In genomic region chr3:152272771-152273242, GRCh38 we compare ENCODE assay signal across 9 cellular contexts. TPM values are rescaled to one million over a fixed set of nuclear protein-coding genes. Genes with fewer than 3 reads are reported as not detected.
DNase-seq lines count a peak whose midpoint lies in the region; ATAC-seq, FAIRE-seq and TF ChIP-seq lines count a peak whose summit lies in the region.
"Had no signal": no experiment of that assay in that cellular context is flagged by ENCODE, and none has a peak within 500 bp of the region (broad histone marks: within the 10 kb centered on the region; RNA-seq: fewer than 3 reads in every experiment).

No MANE protein-coding gene starts in this region.

- in situ Hi-C loops in GM12878 (cut with MboI): no loop called here

- SMC1A ChIA-PET in GM12878 (lab: Charles Lee; ENCODE audit: uncharacterized antibody, unreplicated experiment): interaction anchor here (0.6 to 11.1 kb wide), 25 partner anchors 8 to 199 kb away, joined by 3 to 83 read pairs (median 6); no protein-coding TSS in a partner anchor

- peaks cover 98% of the 10 kb centered on the region for H3K79me2 ChIP-seq in GM12878 (ENCODE audit: control insufficient read depth, insufficient read depth, low read length)

- no peaks in the 10 kb centered on the region for H3K27me3 Mint-ChIP-seq in CD4-positive, alpha-beta memory T cell

- no peaks in the 10 kb centered on the region for H4K20me1 ChIP-seq in GM12878 (ENCODE audit: control insufficient read depth, insufficient read depth)

- peak overlapping the region; percentile 80 to 100 (median 90) for H3K27ac Mint-ChIP-seq in CD4-positive, alpha-beta memory T cell

- peak overlapping the region; percentile 90 for H3K4me2 ChIP-seq in GM12878 (ENCODE audit: control insufficient read depth, insufficient read depth)

- no peak for TF ChIP-seq POLR2A in GM12878 (IDR thresholded peaks at IDR 0.05; ENCODE audit: low read depth, low read length)

- H3K4me1 Mint-ChIP-seq in CD4-positive, alpha-beta memory T cell: peaks cover 37 to 75% (median 50%) of the 10 kb centered on the region in 4 donors

- H3K36me3 ChIP-seq in CD4-positive, alpha-beta memory T cell (ENCODE audit: insufficient read depth, low read length): no peaks in the 10 kb centered on the region
- H3K36me3 ChIP-seq in GM12878 (ENCODE audit: control insufficient read depth in 2 of 2, insufficient read depth in 2 of 2, low read length in 1 of 2): 0 out of 4 replicates have a peak, but pooled peaks cover 0 to 3% of the 10 kb centered on the region in 2 experiments
- no peaks in the 10 kb centered on the region for H3K36me3 ChIP-seq in neutrophil
- H3K36me3 ChIP-seq: HAP-1 had no signal

- CTCF ChIA-PET in CD4-positive, alpha-beta memory T cell (lab: Charles Lee; ENCODE audit: partially characterized antibody): interaction anchor here (1.5 to 1.7 kb wide), 3 partner anchors 39 to 171 kb away, joined by 3 to 13 read pairs (median 3); no protein-coding TSS in a partner anchor
- CTCF ChIA-PET in GM12878 (lab: Yijun Ruan, JAX): interaction anchor here (0.6 to 3.0 kb wide), 11 partner anchors 9 to 171 kb away, joined by 3 to 11 read pairs (median 3); no protein-coding TSS in a partner anchor

- H3K4me3 Mint-ChIP-seq in CD4-positive, alpha-beta memory T cell: peak overlapping the region; percentile 78 to 99 (median 93)

- ATAC-seq in GM12878: peak; percentile 30
- no peak for ATAC-seq in HG02571 (IDR thresholded peaks at IDR 0.05; ENCODE audit: unreplicated experiment)

- TF ChIP-seq CTCF in GM12878 (IDR thresholded peaks at IDR 0.05 in 2 of 3, conservative IDR thresholded peaks at IDR 0.05 in 1 of 3; ENCODE audit: control insufficient read depth in 2 of 3, extremely low read depth in 1 of 3, insufficient read depth in 1 of 3, low read depth in 3 of 3, low read length in 3 of 3) (no peak), neutrophil (IDR thresholded peaks at IDR 0.05) (no peak)

- peak in 1 of 5 donors; percentile 80 for DNase-seq in CD4-positive, alpha-beta memory T cell
- peak; percentile 29 for DNase-seq in NAMALWA (ENCODE audit: low spot score)
- DNase-seq in GM12878 (ENCODE audit: low read depth, low spot score): no peak
- no peak for DNase-seq in Kasumi-1 (lab: John Stamatoyannopoulos, UW)
- no peak for DNase-seq in iPS-NIHi7 (ENCODE audit: extremely low spot score)
- DNase-seq in midbrain (lab: John Stamatoyannopoulos, UW): no peak

- H3K9ac ChIP-seq in GM12878 (ENCODE audit: control insufficient read depth, insufficient read depth, low read length): peak overlapping the region; percentile 99

- BruUV-seq in GM12878 (replicated peaks; lab: Mats Ljungman, UMichigan): no TSS peak

- H3K9me3 Mint-ChIP-seq in CD4-positive, alpha-beta memory T cell: peaks cover 0 to 2% (median 0%) of the 10 kb centered on the region in 8 donors

- no peaks in the 10 kb centered on the region for H3K27me3 ChIP-seq in CD4-positive, alpha-beta memory T cell (ENCODE audit: insufficient read depth, low read length)
- no peaks in the 10 kb centered on the region for H3K27me3 ChIP-seq in GM12878 (replicated peaks in 1 of 2; ENCODE audit: control insufficient read depth in 2 of 2, insufficient read depth in 2 of 2, low read length in 1 of 2)
- no peaks in the 10 kb centered on the region for H3K27me3 ChIP-seq in neutrophil

- peak overlapping the region; percentile 30 to 44 for H3K4me3 ChIP-seq in CD4-positive, alpha-beta memory T cell (ENCODE audit: low read length in 2 of 2)
- peak overlapping the region; percentile 57 for H3K4me3 ChIP-seq in GM12878
- no peak overlapping the region for H3K4me3 ChIP-seq in neutrophil (ENCODE audit: low read depth in 1 of 2, low read length in 1 of 2)
- H3K4me3 ChIP-seq: HAP-1 had no signal

- TF ChIP-seq EP300 in GM12878 (IDR thresholded peaks at IDR 0.05; ENCODE audit: borderline replicate concordance in 1 of 2, control insufficient read depth in 1 of 2, low read depth in 2 of 2, low read length in 2 of 2): no peak

- WGBS in GM12878 (ENCODE audit: insufficient coverage, insufficient replicate concordance, low lambda C conversion rate, missing lambda C conversion rate): 55% methylated on average over 3 of the region's 3 CpGs

- POLR2A ChIA-PET in CD4-positive, alpha-beta memory T cell (lab: Charles Lee; ENCODE audit: partially characterized antibody): interaction anchor here (0.5 to 15.9 kb wide), 13 partner anchors 10 to 148 kb away, joined by 3 to 414 read pairs (median 6); no protein-coding TSS in a partner anchor
- POLR2A ChIA-PET in GM12878 (lab: Charles Lee): interaction anchor here (0.5 to 2.6 kb wide), 7 partner anchors 8 to 246 kb away, joined by 3 to 14 read pairs (median 7); no protein-coding TSS in a partner anchor

- peaks cover 10 to 40% of the 10 kb centered on the region in 2 donors for H3K36me3 Mint-ChIP-seq in CD4-positive, alpha-beta memory T cell

- H3K27ac ChIP-seq in CD4-positive, alpha-beta memory T cell (ENCODE audit: low read depth, low read length): peak overlapping the region; percentile 91
- H3K27ac ChIP-seq in GM12878 (ENCODE audit: control insufficient read depth, insufficient read depth): peak overlapping the region; percentile 90
- H3K27ac ChIP-seq in neutrophil: peak overlapping the region; percentile 97

- FAIRE-seq in GM12878 (lab: Jason Lieb, UNC): no peak

- intact Hi-C loops in CD4-positive, alpha-beta memory T cell (cut with micrococcal nuclease): loop anchor here (10.0 kb wide), 1 partner anchor 198 kb away; no protein-coding TSS in a partner anchor
- intact Hi-C loops in GM12878 (cut with micrococcal nuclease; ENCODE audit: unreplicated experiment): loop anchor here (5.0 kb wide), 3 partner anchors 169 to 1511 kb away; partner anchors contain the start of gene SIAH2

- RAD21 ChIA-PET in GM12878 (lab: Charles Lee; ENCODE audit: unreplicated experiment): interaction anchor here (0.9 to 6.2 kb wide), 17 partner anchors 9 to 200 kb away, joined by 3 to 53 read pairs (median 5); no protein-coding TSS in a partner anchor

- H2AFZ ChIP-seq in GM12878 (ENCODE audit: control insufficient read depth, low read depth, low read length): no peak overlapping the region

- peaks cover 59% of the 10 kb centered on the region for H3K4me1 ChIP-seq in CD4-positive, alpha-beta memory T cell (ENCODE audit: insufficient read depth, low read length)
- H3K4me1 ChIP-seq in GM12878 (ENCODE audit: control insufficient read depth, insufficient read depth, low read length): peaks cover 15% of the 10 kb centered on the region
- peaks cover 50 to 78% of the 10 kb centered on the region in 2 experiments for H3K4me1 ChIP-seq in neutrophil (ENCODE audit: control insufficient read depth in 1 of 2, insufficient read depth in 1 of 2, low read depth in 1 of 2, low read length in 1 of 2)

- no peak for TF ChIP-seq RAD21 in GM12878 (IDR thresholded peaks at IDR 0.05; ENCODE audit: insufficient read depth, low read depth, low read length)

- H3K9me3 ChIP-seq in CD4-positive, alpha-beta memory T cell (ENCODE audit: control insufficient read depth in 1 of 2, low read length in 2 of 2): no peaks in the 10 kb centered on the region
- no peaks in the 10 kb centered on the region; the same call in 2 of the 3 replicates for H3K9me3 ChIP-seq in GM12878 (replicated peaks; ENCODE audit: control insufficient read depth, insufficient read depth, low read length)
- no peaks in the 10 kb centered on the region for H3K9me3 ChIP-seq in neutrophil
- H3K9me3 ChIP-seq: HAP-1 had no signal

TF ChIP-seq in GM12878, 131 proteins besides CTCF, POLR2A, EP300 and RAD21:
- TF ChIP-seq RUNX3 (IDR thresholded peaks at IDR 0.05; ENCODE audit: low read length): no peak
- TF ChIP-seq YY1 (IDR thresholded peaks at IDR 0.05; ENCODE audit: low read depth, low read length): peak; percentile 73
- no peak for TF ChIP-seq ZNF384 (IDR thresholded peaks at IDR 0.05; ENCODE audit: borderline replicate concordance, low read depth, low read length)
- TF ChIP-seq MXI1 (IDR thresholded peaks at IDR 0.05; ENCODE audit: low read depth, low read length): peak; percentile 27; the same call in 1 of the 2 replicates
- 0 out of 2 replicates have a peak, but pooled peaks have one; percentile 29 for TF ChIP-seq POLR2AphosphoS2 (IDR thresholded peaks at IDR 0.05; ENCODE audit: low read depth, low read length)
- TF ChIP-seq NFXL1 (IDR thresholded peaks at IDR 0.05; ENCODE audit: borderline replicate concordance): no peak
- TF ChIP-seq STAT3 (IDR thresholded peaks at IDR 0.05; ENCODE audit: low read depth, low read length): 0 out of 2 replicates have a peak, but pooled peaks have one; percentile 17
- TF ChIP-seq HCFC1 (IDR thresholded peaks at IDR 0.05; ENCODE audit: low read length): no peak

RNA-seq across cellular contexts. Expression of gene MBNL1, which starts 4.1 kb away (rescaled TPM):
- total RNA-seq in CD4-positive, alpha-beta memory T cell: 100 to 1,000 TPM; 420 to 430 TPM
- polyA plus RNA-seq in CD4-positive, alpha-beta memory T cell: 100 to 1,000 TPM; 289 to 302 TPM
- total RNA-seq in GM12878 (2013; cell fraction: nucleolus; rRNA removed): 485 and 489 TPM in 2 replicates
- total RNA-seq in GM12878 (2014; rRNA removed): 337 and 351 TPM in 2 replicates
- 218 TPM in 2 replicates for total RNA-seq in GM12878 (2014; rRNA removed; fragmentation: Illumina TruSeq; extraction: Trizol)
- 239 and 247 TPM in 2 replicates for total RNA-seq in GM12878 (2021)
- 64.8 TPM for polyA plus RNA-seq in GM12878 (2011; ENCODE audit: low read depth)
- 80.9 and 82.1 TPM in 2 replicates for polyA plus RNA-seq in GM12878 (2011; rRNA removed)
- polyA plus RNA-seq in GM12878 (2011; cell fraction: cytosol; rRNA removed): 104 and 129 TPM in 2 replicates
- 52.1 and 62.2 TPM in 2 replicates for polyA plus RNA-seq in GM12878 (2011; cell fraction: nucleus; rRNA removed)
- polyA plus RNA-seq in GM12878 (2012): 94.4 and 94.6 TPM in 2 replicates
- polyA plus RNA-seq in GM12878 (2014; fragmentation: Illumina TruSeq; extraction: Trizol): 200 and 216 TPM in 2 replicates
- polyA plus RNA-seq in GM12878 (2014; fragmentation: Nextera tagmentation; extraction: Ambion mirVana): 10 to 100 TPM; 59.6 to 73.3 TPM
- polyA plus RNA-seq in GM12878 (2014; rRNA removed): 132 and 143 TPM in 2 replicates
- 100 to 1,000 TPM; 141 to 146 TPM for polyA plus RNA-seq in GM12878 (2016; fragmentation: Nextera tagmentation; extraction: Ambion mirVana)
- polyA minus RNA-seq in GM12878 (2011; rRNA and poly(A)+ RNA removed): 286 and 329 TPM in 2 replicates
- polyA minus RNA-seq in GM12878 (2011; cell fraction: cytosol; rRNA and poly(A)+ RNA removed): 138 and 193 TPM in 2 replicates
- polyA minus RNA-seq in GM12878 (2011; cell fraction: nucleus; rRNA and poly(A)+ RNA removed): 137 and 215 TPM in 2 replicates

Comparison
In these comparisons a context has a peak if more than half of its experiments do, and no peak if none do; other contexts are left out.
1. H3K4me3 ChIP-seq: peak in CD4-positive, alpha-beta memory T cell (2 of 2) and GM12878 (single experiment); none in neutrophil (0 of 2).
2. Peak in every context shown above with its lines, with median percentiles within 50 percentile points of each other: H3K27ac ChIP-seq.